ENCODE assay signal across 3 cellular contexts in the genomic region with DNA sequence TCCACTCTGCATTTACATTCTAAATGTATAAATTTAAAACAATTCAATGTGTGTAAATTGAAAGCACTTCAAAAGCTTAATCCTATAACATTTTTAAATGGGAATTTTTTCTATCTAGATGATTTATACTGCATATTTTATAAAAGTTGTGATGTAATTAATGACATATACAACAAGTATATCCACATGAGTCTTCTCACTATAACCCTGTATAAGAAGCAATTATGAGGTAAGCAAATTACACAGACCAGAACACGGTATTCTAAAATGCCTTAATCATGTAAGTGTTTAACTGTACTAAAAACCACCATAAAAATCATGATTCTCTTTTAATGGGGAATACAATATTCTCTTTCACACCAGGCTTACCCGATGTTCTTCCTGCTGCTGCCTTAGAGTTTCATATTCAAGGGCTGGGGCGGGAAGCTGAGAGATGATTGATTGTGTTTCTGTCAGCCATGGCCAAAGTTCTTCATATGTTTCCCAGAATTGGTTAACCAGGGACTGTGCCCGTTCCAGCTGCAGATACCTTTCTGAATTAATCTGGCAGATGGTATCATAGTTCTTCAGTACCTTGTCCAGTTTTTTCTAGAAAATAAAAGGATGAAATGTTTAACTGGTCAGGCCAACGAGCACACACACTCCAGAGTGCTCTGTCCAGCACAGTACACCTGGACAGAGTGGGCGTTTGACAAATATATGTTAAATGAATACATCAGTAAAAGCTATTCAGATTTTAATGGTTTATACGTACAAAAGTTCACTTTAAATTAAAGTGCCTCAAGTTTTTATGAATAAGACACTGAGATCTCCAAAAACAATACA.
TF ChIP-seq lines count a peak whose summit lies in the region.

No MANE protein-coding gene starts in this region.

TF ChIP-seq in SK-N-SH, 30 proteins besides CTCF, POLR2A, EP300 and RAD21:
- TF ChIP-seq, protein P1, sequence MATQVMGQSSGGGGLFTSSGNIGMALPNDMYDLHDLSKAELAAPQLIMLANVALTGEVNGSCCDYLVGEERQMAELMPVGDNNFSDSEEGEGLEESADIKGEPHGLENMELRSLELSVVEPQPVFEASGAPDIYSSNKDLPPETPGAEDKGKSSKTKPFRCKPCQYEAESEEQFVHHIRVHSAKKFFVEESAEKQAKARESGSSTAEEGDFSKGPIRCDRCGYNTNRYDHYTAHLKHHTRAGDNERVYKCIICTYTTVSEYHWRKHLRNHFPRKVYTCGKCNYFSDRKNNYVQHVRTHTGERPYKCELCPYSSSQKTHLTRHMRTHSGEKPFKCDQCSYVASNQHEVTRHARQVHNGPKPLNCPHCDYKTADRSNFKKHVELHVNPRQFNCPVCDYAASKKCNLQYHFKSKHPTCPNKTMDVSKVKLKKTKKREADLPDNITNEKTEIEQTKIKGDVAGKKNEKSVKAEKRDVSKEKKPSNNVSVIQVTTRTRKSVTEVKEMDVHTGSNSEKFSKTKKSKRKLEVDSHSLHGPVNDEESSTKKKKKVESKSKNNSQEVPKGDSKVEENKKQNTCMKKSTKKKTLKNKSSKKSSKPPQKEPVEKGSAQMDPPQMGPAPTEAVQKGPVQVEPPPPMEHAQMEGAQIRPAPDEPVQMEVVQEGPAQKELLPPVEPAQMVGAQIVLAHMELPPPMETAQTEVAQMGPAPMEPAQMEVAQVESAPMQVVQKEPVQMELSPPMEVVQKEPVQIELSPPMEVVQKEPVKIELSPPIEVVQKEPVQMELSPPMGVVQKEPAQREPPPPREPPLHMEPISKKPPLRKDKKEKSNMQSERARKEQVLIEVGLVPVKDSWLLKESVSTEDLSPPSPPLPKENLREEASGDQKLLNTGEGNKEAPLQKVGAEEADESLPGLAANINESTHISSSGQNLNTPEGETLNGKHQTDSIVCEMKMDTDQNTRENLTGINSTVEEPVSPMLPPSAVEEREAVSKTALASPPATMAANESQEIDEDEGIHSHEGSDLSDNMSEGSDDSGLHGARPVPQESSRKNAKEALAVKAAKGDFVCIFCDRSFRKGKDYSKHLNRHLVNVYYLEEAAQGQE (IDR thresholded peaks at IDR 0.05; ENCODE audit: low read depth, low read length), result peak; percentile 79; the same call in 1 of the 2 replicates
- TF ChIP-seq YY1 (IDR thresholded peaks at IDR 0.05; ENCODE audit: low read depth), result no peak

TF ChIP-seq in SK-N-SH treated with all-trans-retinoic acid at 6 μM for 48 hours, 23 proteins besides CTCF, POLR2A, EP300 and RAD21:
- TF ChIP-seq ZNF70 (CRISPR knock-in tag; IDR thresholded peaks at IDR 0.05), result no peak
- TF ChIP-seq GLIS3 (CRISPR knock-in tag; IDR thresholded peaks at IDR 0.05), result no peak
- TF ChIP-seq ESRRG (CRISPR knock-in tag; IDR thresholded peaks at IDR 0.05), result no peak
- TF ChIP-seq ARNTL (CRISPR knock-in tag; IDR thresholded peaks at IDR 0.05; ENCODE audit: borderline replicate concordance, low read depth), result no peak
- TF ChIP-seq, protein P2, sequence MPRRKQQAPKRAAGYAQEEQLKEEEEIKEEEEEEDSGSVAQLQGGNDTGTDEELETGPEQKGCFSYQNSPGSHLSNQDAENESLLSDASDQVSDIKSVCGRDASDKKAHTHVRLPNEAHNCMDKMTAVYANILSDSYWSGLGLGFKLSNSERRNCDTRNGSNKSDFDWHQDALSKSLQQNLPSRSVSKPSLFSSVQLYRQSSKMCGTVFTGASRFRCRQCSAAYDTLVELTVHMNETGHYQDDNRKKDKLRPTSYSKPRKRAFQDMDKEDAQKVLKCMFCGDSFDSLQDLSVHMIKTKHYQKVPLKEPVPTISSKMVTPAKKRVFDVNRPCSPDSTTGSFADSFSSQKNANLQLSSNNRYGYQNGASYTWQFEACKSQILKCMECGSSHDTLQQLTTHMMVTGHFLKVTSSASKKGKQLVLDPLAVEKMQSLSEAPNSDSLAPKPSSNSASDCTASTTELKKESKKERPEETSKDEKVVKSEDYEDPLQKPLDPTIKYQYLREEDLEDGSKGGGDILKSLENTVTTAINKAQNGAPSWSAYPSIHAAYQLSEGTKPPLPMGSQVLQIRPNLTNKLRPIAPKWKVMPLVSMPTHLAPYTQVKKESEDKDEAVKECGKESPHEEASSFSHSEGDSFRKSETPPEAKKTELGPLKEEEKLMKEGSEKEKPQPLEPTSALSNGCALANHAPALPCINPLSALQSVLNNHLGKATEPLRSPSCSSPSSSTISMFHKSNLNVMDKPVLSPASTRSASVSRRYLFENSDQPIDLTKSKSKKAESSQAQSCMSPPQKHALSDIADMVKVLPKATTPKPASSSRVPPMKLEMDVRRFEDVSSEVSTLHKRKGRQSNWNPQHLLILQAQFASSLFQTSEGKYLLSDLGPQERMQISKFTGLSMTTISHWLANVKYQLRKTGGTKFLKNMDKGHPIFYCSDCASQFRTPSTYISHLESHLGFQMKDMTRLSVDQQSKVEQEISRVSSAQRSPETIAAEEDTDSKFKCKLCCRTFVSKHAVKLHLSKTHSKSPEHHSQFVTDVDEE (CRISPR knock-in tag; IDR thresholded peaks at IDR 0.05), result no peak
- TF ChIP-seq RARB (CRISPR knock-in tag; IDR thresholded peaks at IDR 0.05), result no peak
- no peak for TF ChIP-seq SNAI2 (CRISPR knock-in tag; IDR thresholded peaks at IDR 0.05)
- TF ChIP-seq, protein P3, sequence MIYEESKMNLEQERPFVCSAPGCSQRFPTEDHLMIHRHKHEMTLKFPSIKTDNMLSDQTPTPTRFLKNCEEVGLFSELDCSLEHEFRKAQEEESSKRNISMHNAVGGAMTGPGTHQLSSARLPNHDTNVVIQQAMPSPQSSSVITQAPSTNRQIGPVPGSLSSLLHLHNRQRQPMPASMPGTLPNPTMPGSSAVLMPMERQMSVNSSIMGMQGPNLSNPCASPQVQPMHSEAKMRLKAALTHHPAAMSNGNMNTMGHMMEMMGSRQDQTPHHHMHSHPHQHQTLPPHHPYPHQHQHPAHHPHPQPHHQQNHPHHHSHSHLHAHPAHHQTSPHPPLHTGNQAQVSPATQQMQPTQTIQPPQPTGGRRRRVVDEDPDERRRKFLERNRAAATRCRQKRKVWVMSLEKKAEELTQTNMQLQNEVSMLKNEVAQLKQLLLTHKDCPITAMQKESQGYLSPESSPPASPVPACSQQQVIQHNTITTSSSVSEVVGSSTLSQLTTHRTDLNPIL (CRISPR knock-in tag; IDR thresholded peaks at IDR 0.05; ENCODE audit: low read depth), result no peak
- no peak for TF ChIP-seq OSR1 (CRISPR knock-in tag; IDR thresholded peaks at IDR 0.05)
- TF ChIP-seq ZFP3 (CRISPR knock-in tag; IDR thresholded peaks at IDR 0.05), result no peak
- TF ChIP-seq BACH2 (CRISPR knock-in tag; IDR thresholded peaks at IDR 0.05; ENCODE audit: borderline replicate concordance), result no peak
- no peak for TF ChIP-seq PPARA (CRISPR knock-in tag; IDR thresholded peaks at IDR 0.05; ENCODE audit: borderline replicate concordance)
- no peak for TF ChIP-seq TCF4 (CRISPR knock-in tag; IDR thresholded peaks at IDR 0.05; ENCODE audit: borderline replicate concordance)
- TF ChIP-seq ZFP30 (CRISPR knock-in tag; IDR thresholded peaks at IDR 0.05), result no peak
TF ChIP-seq in SK-N-SH treated with all-trans-retinoic acid at 6 μM for 48 hours: peak in this region for 0.

TF ChIP-seq in HepG2, 621 proteins besides CTCF, POLR2A, EP300 and RAD21 (continues in another document):
- TF ChIP-seq, protein P4, sequence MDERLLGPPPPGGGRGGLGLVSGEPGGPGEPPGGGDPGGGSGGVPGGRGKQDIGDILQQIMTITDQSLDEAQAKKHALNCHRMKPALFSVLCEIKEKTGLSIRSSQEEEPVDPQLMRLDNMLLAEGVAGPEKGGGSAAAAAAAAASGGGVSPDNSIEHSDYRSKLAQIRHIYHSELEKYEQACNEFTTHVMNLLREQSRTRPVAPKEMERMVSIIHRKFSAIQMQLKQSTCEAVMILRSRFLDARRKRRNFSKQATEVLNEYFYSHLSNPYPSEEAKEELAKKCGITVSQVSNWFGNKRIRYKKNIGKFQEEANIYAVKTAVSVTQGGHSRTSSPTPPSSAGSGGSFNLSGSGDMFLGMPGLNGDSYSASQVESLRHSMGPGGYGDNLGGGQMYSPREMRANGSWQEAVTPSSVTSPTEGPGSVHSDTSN (CRISPR knock-in tag; IDR thresholded peaks at IDR 0.05), result peak; percentile 73
- TF ChIP-seq HOXA5 (CRISPR knock-in tag; IDR thresholded peaks at IDR 0.05), result peak; percentile 100
- peak; percentile 87 for TF ChIP-seq MEIS2 (CRISPR knock-in tag; IDR thresholded peaks at IDR 0.05)
- TF ChIP-seq, protein P5, sequence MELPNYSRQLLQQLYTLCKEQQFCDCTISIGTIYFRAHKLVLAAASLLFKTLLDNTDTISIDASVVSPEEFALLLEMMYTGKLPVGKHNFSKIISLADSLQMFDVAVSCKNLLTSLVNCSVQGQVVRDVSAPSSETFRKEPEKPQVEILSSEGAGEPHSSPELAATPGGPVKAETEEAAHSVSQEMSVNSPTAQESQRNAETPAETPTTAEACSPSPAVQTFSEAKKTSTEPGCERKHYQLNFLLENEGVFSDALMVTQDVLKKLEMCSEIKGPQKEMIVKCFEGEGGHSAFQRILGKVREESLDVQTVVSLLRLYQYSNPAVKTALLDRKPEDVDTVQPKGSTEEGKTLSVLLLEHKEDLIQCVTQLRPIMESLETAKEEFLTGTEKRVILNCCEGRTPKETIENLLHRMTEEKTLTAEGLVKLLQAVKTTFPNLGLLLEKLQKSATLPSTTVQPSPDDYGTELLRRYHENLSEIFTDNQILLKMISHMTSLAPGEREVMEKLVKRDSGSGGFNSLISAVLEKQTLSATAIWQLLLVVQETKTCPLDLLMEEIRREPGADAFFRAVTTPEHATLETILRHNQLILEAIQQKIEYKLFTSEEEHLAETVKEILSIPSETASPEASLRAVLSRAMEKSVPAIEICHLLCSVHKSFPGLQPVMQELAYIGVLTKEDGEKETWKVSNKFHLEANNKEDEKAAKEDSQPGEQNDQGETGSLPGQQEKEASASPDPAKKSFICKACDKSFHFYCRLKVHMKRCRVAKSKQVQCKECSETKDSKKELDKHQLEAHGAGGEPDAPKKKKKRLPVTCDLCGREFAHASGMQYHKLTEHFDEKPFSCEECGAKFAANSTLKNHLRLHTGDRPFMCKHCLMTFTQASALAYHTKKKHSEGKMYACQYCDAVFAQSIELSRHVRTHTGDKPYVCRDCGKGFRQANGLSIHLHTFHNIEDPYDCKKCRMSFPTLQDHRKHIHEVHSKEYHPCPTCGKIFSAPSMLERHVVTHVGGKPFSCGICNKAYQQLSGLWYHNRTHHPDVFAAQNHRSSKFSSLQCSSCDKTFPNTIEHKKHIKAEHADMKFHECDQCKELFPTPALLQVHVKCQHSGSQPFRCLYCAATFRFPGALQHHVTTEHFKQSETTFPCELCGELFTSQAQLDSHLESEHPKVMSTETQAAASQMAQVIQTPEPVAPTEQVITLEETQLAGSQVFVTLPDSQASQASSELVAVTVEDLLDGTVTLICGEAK (IDR thresholded peaks at IDR 0.05), result no peak
- TF ChIP-seq, protein P5 (CRISPR knock-in tag; IDR thresholded peaks at IDR 0.05), result no peak
- TF ChIP-seq SP5 (CRISPR knock-in tag; IDR thresholded peaks at IDR 0.05; ENCODE audit: borderline replicate concordance, low read depth), result peak; percentile 72; the same call in 1 of the 2 replicates
- TF ChIP-seq, protein P6, sequence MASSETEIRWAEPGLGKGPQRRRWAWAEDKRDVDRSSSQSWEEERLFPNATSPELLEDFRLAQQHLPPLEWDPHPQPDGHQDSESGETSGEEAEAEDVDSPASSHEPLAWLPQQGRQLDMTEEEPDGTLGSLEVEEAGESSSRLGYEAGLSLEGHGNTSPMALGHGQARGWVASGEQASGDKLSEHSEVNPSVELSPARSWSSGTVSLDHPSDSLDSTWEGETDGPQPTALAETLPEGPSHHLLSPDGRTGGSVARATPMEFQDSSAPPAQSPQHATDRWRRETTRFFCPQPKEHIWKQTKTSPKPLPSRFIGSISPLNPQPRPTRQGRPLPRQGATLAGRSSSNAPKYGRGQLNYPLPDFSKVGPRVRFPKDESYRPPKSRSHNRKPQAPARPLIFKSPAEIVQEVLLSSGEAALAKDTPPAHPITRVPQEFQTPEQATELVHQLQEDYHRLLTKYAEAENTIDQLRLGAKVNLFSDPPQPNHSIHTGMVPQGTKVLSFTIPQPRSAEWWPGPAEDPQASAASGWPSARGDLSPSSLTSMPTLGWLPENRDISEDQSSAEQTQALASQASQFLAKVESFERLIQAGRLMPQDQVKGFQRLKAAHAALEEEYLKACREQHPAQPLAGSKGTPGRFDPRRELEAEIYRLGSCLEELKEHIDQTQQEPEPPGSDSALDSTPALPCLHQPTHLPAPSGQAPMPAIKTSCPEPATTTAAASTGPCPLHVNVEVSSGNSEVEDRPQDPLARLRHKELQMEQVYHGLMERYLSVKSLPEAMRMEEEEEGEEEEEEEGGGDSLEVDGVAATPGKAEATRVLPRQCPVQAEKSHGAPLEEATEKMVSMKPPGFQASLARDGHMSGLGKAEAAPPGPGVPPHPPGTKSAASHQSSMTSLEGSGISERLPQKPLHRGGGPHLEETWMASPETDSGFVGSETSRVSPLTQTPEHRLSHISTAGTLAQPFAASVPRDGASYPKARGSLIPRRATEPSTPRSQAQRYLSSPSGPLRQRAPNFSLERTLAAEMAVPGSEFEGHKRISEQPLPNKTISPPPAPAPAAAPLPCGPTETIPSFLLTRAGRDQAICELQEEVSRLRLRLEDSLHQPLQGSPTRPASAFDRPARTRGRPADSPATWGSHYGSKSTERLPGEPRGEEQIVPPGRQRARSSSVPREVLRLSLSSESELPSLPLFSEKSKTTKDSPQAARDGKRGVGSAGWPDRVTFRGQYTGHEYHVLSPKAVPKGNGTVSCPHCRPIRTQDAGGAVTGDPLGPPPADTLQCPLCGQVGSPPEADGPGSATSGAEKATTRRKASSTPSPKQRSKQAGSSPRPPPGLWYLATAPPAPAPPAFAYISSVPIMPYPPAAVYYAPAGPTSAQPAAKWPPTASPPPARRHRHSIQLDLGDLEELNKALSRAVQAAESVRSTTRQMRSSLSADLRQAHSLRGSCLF (CRISPR knock-in tag; IDR thresholded peaks at IDR 0.05; ENCODE audit: borderline replicate concordance), result no peak
- peak; percentile 59 for TF ChIP-seq HNF4A (CRISPR knock-in tag; IDR thresholded peaks at IDR 0.05)
- no peak for TF ChIP-seq MBD4 (IDR thresholded peaks at IDR 0.05; ENCODE audit: borderline replicate concordance, low read length)
